Comparison of ENCODE assay signal across 1 cellular context in the genomic region with DNA sequence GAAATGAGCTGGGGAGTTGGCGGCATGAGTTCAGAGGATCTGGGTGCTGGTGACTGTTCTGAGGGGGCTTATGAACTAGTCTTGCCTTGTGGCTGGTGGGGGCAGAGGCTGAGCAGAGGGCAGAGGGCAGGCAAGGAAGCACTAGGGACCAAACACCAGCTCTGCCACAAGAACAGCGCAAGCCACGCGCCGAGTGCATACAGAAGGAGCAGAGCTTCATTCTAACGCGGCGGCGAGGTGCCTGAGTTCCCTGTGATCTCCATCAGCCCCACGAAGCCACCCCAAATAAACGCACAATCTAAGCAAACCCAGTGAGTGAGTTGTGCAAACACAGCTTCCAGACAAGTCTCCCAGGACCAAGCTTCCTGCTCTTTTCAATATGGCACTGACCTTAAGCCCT.
TF ChIP-seq lines count a peak whose summit lies in the region.

No MANE protein-coding gene starts in this region.

TF ChIP-seq in H1, 55 proteins besides CTCF, POLR2A, EP300 and RAD21 (continued from another document):
- TF ChIP-seq, protein P1, sequence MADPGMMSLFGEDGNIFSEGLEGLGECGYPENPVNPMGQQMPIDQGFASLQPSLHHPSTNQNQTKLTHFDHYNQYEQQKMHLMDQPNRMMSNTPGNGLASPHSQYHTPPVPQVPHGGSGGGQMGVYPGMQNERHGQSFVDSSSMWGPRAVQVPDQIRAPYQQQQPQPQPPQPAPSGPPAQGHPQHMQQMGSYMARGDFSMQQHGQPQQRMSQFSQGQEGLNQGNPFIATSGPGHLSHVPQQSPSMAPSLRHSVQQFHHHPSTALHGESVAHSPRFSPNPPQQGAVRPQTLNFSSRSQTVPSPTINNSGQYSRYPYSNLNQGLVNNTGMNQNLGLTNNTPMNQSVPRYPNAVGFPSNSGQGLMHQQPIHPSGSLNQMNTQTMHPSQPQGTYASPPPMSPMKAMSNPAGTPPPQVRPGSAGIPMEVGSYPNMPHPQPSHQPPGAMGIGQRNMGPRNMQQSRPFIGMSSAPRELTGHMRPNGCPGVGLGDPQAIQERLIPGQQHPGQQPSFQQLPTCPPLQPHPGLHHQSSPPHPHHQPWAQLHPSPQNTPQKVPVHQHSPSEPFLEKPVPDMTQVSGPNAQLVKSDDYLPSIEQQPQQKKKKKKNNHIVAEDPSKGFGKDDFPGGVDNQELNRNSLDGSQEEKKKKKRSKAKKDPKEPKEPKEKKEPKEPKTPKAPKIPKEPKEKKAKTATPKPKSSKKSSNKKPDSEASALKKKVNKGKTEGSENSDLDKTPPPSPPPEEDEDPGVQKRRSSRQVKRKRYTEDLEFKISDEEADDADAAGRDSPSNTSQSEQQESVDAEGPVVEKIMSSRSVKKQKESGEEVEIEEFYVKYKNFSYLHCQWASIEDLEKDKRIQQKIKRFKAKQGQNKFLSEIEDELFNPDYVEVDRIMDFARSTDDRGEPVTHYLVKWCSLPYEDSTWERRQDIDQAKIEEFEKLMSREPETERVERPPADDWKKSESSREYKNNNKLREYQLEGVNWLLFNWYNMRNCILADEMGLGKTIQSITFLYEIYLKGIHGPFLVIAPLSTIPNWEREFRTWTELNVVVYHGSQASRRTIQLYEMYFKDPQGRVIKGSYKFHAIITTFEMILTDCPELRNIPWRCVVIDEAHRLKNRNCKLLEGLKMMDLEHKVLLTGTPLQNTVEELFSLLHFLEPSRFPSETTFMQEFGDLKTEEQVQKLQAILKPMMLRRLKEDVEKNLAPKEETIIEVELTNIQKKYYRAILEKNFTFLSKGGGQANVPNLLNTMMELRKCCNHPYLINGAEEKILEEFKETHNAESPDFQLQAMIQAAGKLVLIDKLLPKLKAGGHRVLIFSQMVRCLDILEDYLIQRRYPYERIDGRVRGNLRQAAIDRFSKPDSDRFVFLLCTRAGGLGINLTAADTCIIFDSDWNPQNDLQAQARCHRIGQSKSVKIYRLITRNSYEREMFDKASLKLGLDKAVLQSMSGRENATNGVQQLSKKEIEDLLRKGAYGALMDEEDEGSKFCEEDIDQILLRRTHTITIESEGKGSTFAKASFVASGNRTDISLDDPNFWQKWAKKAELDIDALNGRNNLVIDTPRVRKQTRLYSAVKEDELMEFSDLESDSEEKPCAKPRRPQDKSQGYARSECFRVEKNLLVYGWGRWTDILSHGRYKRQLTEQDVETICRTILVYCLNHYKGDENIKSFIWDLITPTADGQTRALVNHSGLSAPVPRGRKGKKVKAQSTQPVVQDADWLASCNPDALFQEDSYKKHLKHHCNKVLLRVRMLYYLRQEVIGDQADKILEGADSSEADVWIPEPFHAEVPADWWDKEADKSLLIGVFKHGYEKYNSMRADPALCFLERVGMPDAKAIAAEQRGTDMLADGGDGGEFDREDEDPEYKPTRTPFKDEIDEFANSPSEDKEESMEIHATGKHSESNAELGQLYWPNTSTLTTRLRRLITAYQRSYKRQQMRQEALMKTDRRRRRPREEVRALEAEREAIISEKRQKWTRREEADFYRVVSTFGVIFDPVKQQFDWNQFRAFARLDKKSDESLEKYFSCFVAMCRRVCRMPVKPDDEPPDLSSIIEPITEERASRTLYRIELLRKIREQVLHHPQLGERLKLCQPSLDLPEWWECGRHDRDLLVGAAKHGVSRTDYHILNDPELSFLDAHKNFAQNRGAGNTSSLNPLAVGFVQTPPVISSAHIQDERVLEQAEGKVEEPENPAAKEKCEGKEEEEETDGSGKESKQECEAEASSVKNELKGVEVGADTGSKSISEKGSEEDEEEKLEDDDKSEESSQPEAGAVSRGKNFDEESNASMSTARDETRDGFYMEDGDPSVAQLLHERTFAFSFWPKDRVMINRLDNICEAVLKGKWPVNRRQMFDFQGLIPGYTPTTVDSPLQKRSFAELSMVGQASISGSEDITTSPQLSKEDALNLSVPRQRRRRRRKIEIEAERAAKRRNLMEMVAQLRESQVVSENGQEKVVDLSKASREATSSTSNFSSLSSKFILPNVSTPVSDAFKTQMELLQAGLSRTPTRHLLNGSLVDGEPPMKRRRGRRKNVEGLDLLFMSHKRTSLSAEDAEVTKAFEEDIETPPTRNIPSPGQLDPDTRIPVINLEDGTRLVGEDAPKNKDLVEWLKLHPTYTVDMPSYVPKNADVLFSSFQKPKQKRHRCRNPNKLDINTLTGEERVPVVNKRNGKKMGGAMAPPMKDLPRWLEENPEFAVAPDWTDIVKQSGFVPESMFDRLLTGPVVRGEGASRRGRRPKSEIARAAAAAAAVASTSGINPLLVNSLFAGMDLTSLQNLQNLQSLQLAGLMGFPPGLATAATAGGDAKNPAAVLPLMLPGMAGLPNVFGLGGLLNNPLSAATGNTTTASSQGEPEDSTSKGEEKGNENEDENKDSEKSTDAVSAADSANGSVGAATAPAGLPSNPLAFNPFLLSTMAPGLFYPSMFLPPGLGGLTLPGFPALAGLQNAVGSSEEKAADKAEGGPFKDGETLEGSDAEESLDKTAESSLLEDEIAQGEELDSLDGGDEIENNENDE (IDR thresholded peaks at IDR 0.05; ENCODE audit: insufficient replicate concordance, low read length), result no peak
- TF ChIP-seq NRF1 (IDR thresholded peaks at IDR 0.05; ENCODE audit: low read depth, low read length), result no peak
- TF ChIP-seq SP1 (IDR thresholded peaks at IDR 0.05; ENCODE audit: low read depth, low read length), result no peak
- no peak for TF ChIP-seq POLR2AphosphoS5 (IDR thresholded peaks at IDR 0.05; ENCODE audit: low read depth, low read length)
- TF ChIP-seq SIRT6 (IDR thresholded peaks at IDR 0.05; ENCODE audit: low read length), result no peak
- TF ChIP-seq SIN3A (conservative IDR thresholded peaks at IDR 0.05 in 1 of 2, IDR thresholded peaks at IDR 0.05 in 1 of 2; ENCODE audit: low read depth in 1 of 2, low read length in 2 of 2), result no peak
- TF ChIP-seq, protein P2, sequence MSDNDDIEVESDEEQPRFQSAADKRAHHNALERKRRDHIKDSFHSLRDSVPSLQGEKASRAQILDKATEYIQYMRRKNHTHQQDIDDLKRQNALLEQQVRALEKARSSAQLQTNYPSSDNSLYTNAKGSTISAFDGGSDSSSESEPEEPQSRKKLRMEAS (IDR thresholded peaks at IDR 0.05), result no peak
- TF ChIP-seq CREB1 (IDR thresholded peaks at IDR 0.05), result no peak
- TF ChIP-seq RFX5 (IDR thresholded peaks at IDR 0.05; ENCODE audit: borderline replicate concordance, low read depth, low read length), result no peak
- TF ChIP-seq SUZ12 (IDR thresholded peaks at IDR 0.05; ENCODE audit: low read length), result no peak
- TF ChIP-seq CBX5 (IDR thresholded peaks at IDR 0.05; ENCODE audit: low read depth, low read length), result no peak
